In the genomic region with DNA sequence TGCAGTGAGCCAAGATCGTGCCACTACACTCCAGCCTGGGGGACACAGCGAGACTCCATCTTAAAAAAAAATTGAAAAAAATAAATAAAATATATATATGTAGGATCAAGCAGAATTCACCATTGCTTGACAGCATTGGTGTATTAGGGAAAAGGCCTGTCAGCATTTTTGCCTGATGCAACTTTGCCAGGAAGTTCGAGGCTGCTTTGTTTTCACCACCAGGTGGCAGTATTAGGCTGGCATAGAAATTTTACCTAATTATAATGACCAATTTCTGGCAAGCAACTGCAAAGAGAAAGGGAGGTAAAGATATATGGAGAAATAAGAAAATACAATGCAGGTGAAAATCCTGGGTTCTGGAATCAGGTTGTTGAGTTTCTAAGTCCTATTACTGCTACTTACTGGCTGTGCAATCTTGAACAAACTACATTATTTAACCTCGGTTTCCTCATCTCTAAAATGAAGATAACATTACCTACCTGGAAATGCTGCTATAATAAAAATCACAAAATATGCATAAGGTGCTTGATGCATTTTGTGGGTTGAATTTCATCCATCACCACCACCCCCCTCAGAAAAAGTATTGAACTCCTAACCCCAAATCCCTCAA, we compare ENCODE assay signal across 7 cellular contexts. TPM values are rescaled to one million over a fixed set of nuclear protein-coding genes. Genes with fewer than 3 reads are reported as not detected.
DNase-seq lines count a peak whose midpoint lies in the region; ATAC-seq, FAIRE-seq and TF ChIP-seq lines count a peak whose summit lies in the region.

No MANE protein-coding gene starts in this region.

- H3K4me1 Mint-ChIP-seq in astrocyte (ENCODE audit: low read depth, unreplicated experiment) = peaks cover 16% of the 10 kb centered on the region

- FAIRE-seq in astrocyte (lab: Jason Lieb, UNC) = no peak

- no peak for ATAC-seq in HG03108 (IDR thresholded peaks at IDR 0.05; ENCODE audit: unreplicated experiment)

- H3K4me2 ChIP-seq in astrocyte (ENCODE audit: low read length) = no peak overlapping the region

- no peaks in the 10 kb centered on the region for H4K20me1 ChIP-seq in astrocyte (ENCODE audit: insufficient read depth, low read length)

- H2AFZ ChIP-seq in astrocyte (ENCODE audit: low read depth, low read length) = no peak overlapping the region

- H3K36me3 ChIP-seq in astrocyte (ENCODE audit: insufficient read depth, low read length) = peaks cover 6% of the 10 kb centered on the region

- no peak overlapping the region for H3K4me3 ChIP-seq in astrocyte (ENCODE audit: insufficient read depth, low read depth, low read length)

- TF ChIP-seq CTCF in GM12873 (IDR thresholded peaks at IDR 0.05; ENCODE audit: insufficient read depth, low read depth, low read length, missing control alignments) (peak; percentile 71), astrocyte (IDR thresholded peaks at IDR 0.05; ENCODE audit: insufficient read depth, low read depth, low read length) (peak; percentile 92)

- no peaks in the 10 kb centered on the region for H3K27me3 ChIP-seq in astrocyte (ENCODE audit: insufficient read depth, low read length)

- H3K27me3 Mint-ChIP-seq in astrocyte (ENCODE audit: low read depth, unreplicated experiment) = no peaks in the 10 kb centered on the region

- peaks cover 25% of the 10 kb centered on the region for H3K4me1 ChIP-seq in astrocyte (ENCODE audit: insufficient read depth, low read length)

- H3K9me3 Mint-ChIP-seq in astrocyte (ENCODE audit: unreplicated experiment) = no peaks in the 10 kb centered on the region

- H3K27ac ChIP-seq in astrocyte (ENCODE audit: low read depth, low read length) = no peak overlapping the region

- no peak overlapping the region for H3K4me3 Mint-ChIP-seq in astrocyte (ENCODE audit: unreplicated experiment)

- no peaks in the 10 kb centered on the region for H3K9me3 ChIP-seq in astrocyte (ENCODE audit: insufficient read depth, low read depth, low read length)

- H3K79me2 ChIP-seq in astrocyte (ENCODE audit: insufficient read depth, low read length) = no peaks in the 10 kb centered on the region

- H3K9ac ChIP-seq in astrocyte (ENCODE audit: low read length) = no peak overlapping the region

- peak overlapping the region; percentile 26 for H3K27ac Mint-ChIP-seq in astrocyte (ENCODE audit: unreplicated experiment)

- peaks cover 7% of the 10 kb centered on the region for H3K36me3 Mint-ChIP-seq in astrocyte (ENCODE audit: low read depth, unreplicated experiment)

- DNase-seq in NCI-H2029 treated with DMSO at 0.1 percent for 48 hours (lab: John Stamatoyannopoulos, UW) = peak; percentile 39
- peak; percentile 35 for DNase-seq in T1000 (lab: John Stamatoyannopoulos, UW)
- DNase-seq in astrocyte (ENCODE audit: low read depth) = no peak
- DNase-seq in hepatic stellate cell (ENCODE audit: low spot score) = peak; percentile 56
- peak; percentile 30 to 61 for DNase-seq in stimulated activated CD4-positive, alpha-beta T cell treated with anti-CD3 and anti-CD28 coated beads, Interleukin-12 subunit alpha, Interleukin-12 subunit beta, amount 100 ng/mL, for 24 hours (ENCODE audit: low read depth in 2 of 2)

RNA-seq across cellular contexts. Expression of a gene that starts 24.7 kb away (rescaled TPM):
- 47.5 and 54.5 TPM in 2 replicates for total RNA-seq in astrocyte

RNA-seq across cellular contexts. Expression of a gene that starts 37.0 kb away (rescaled TPM):
- total RNA-seq in astrocyte = 14.3 and 15.0 TPM in 2 replicates

RNA-seq across cellular contexts. Expression of a gene that starts 50.6 kb away (rescaled TPM):
- 0.43 TPM in 2 replicates for total RNA-seq in astrocyte

RNA-seq across cellular contexts. Expression of a gene that starts 53.0 kb away (rescaled TPM):
- total RNA-seq in astrocyte = 0.50 and 0.55 TPM in 2 replicates
